Comparison of ENCODE assay signal across 1 cellular context in the genomic region with DNA sequence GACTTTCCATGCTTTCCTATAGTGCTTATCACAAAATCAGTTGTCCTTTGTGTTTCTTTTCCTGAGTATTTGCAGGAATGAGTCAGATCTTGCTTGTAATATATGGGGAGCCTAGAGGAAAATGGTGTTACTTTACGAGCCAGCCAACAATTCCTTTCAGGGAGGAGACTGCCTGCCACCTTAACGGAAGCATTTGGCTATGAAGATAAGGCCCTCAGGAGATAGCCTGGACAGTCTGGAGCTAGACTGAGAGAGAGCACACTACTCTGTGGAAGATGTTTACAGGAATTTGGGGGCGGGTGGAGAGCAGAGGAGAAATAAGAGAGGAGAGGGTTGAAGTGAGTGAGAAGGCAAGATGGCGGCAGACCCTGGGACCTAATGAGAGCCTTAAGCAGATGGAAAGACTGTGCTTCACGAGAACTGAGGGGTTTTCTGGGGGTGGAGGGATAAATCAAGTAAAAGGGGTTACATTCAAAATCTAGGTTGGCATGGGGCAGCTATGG.
TF ChIP-seq lines count a peak whose summit lies in the region.

No MANE protein-coding gene starts in this region.

TF ChIP-seq in K562, 482 proteins besides CTCF, POLR2A, EP300 and RAD21 (continued from another document and continues in another):
- no peak for TF ChIP-seq SIN3B (IDR thresholded peaks at IDR 0.05; ENCODE audit: low read depth)
- TF ChIP-seq NCOA6 (IDR thresholded peaks at IDR 0.05) = no peak
- TF ChIP-seq BHLHE40 (IDR thresholded peaks at IDR 0.05; ENCODE audit: low read length) = peak; percentile 30; the same call in 1 of the 2 replicates
- TF ChIP-seq TCF3 (CRISPR knock-in tag; IDR thresholded peaks at IDR 0.05) = peak; percentile 92
- peak; percentile 86 for TF ChIP-seq CBFA2T2 (conservative IDR thresholded peaks at IDR 0.05)
- no peak for TF ChIP-seq NEUROD1 (IDR thresholded peaks at IDR 0.05; ENCODE audit: borderline replicate concordance, low read depth, low read length, partially characterized antibody)
- no peak for TF ChIP-seq GTF2A2 (tag; IDR thresholded peaks at IDR 0.05)
- TF ChIP-seq SAFB2 (IDR thresholded peaks at IDR 0.05; ENCODE audit: borderline replicate concordance, low read depth, low read length, severe bottlenecking) = no peak
- no peak for TF ChIP-seq PRPF4 (IDR thresholded peaks at IDR 0.05; ENCODE audit: insufficient read depth, low read depth, low read length, poor library complexity, severe bottlenecking)
- TF ChIP-seq, protein P1, sequence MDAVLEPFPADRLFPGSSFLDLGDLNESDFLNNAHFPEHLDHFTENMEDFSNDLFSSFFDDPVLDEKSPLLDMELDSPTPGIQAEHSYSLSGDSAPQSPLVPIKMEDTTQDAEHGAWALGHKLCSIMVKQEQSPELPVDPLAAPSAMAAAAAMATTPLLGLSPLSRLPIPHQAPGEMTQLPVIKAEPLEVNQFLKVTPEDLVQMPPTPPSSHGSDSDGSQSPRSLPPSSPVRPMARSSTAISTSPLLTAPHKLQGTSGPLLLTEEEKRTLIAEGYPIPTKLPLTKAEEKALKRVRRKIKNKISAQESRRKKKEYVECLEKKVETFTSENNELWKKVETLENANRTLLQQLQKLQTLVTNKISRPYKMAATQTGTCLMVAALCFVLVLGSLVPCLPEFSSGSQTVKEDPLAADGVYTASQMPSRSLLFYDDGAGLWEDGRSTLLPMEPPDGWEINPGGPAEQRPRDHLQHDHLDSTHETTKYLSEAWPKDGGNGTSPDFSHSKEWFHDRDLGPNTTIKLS (IDR thresholded peaks at IDR 0.05; ENCODE audit: borderline replicate concordance, low read depth) = peak; percentile 58; the same call in 1 of the 2 replicates
- no peak for TF ChIP-seq RBM22 (IDR thresholded peaks at IDR 0.05; ENCODE audit: low read depth, low read length, poor library complexity, severe bottlenecking)
- peak; percentile 48; the same call in 1 of the 2 replicates for TF ChIP-seq CXXC5 (CRISPR knock-in tag; IDR thresholded peaks at IDR 0.05)
- TF ChIP-seq SMAD4 (CRISPR knock-in tag; conservative IDR thresholded peaks at IDR 0.05) = peak; percentile 95
- no peak for TF ChIP-seq ZNF436 (CRISPR knock-in tag; IDR thresholded peaks at IDR 0.05)
- TF ChIP-seq TAL1 (IDR thresholded peaks at IDR 0.05) = peak; percentile 86
- TF ChIP-seq, protein P2, sequence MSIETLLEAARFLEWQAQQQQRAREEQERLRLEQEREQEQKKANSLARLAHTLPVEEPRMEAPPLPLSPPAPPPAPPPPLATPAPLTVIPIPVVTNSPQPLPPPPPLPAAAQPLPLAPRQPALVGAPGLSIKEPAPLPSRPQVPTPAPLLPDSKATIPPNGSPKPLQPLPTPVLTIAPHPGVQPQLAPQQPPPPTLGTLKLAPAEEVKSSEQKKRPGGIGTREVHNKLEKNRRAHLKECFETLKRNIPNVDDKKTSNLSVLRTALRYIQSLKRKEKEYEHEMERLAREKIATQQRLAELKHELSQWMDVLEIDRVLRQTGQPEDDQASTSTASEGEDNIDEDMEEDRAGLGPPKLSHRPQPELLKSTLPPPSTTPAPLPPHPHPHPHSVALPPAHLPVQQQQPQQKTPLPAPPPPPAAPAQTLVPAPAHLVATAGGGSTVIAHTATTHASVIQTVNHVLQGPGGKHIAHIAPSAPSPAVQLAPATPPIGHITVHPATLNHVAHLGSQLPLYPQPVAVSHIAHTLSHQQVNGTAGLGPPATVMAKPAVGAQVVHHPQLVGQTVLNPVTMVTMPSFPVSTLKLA (conservative IDR thresholded peaks at IDR 0.05) = peak; percentile 29 to 67; a peak in 2 of 4 replicates
- TF ChIP-seq, protein P3, sequence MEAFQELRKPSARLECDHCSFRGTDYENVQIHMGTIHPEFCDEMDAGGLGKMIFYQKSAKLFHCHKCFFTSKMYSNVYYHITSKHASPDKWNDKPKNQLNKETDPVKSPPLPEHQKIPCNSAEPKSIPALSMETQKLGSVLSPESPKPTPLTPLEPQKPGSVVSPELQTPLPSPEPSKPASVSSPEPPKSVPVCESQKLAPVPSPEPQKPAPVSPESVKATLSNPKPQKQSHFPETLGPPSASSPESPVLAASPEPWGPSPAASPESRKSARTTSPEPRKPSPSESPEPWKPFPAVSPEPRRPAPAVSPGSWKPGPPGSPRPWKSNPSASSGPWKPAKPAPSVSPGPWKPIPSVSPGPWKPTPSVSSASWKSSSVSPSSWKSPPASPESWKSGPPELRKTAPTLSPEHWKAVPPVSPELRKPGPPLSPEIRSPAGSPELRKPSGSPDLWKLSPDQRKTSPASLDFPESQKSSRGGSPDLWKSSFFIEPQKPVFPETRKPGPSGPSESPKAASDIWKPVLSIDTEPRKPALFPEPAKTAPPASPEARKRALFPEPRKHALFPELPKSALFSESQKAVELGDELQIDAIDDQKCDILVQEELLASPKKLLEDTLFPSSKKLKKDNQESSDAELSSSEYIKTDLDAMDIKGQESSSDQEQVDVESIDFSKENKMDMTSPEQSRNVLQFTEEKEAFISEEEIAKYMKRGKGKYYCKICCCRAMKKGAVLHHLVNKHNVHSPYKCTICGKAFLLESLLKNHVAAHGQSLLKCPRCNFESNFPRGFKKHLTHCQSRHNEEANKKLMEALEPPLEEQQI (IDR thresholded peaks at IDR 0.05) = peak; percentile 86
- TF ChIP-seq FOXK2 (conservative IDR thresholded peaks at IDR 0.05 in 1 of 2, IDR thresholded peaks at IDR 0.05 in 1 of 2; ENCODE audit: low read depth in 2 of 2) = peak; percentile 93 to 94
- TF ChIP-seq, protein P4, sequence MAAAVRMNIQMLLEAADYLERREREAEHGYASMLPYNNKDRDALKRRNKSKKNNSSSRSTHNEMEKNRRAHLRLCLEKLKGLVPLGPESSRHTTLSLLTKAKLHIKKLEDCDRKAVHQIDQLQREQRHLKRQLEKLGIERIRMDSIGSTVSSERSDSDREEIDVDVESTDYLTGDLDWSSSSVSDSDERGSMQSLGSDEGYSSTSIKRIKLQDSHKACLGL (CRISPR knock-in tag; IDR thresholded peaks at IDR 0.05; ENCODE audit: borderline replicate concordance, poor library complexity, severe bottlenecking) = no peak
- no peak for TF ChIP-seq GTF2F1 (IDR thresholded peaks at IDR 0.05; ENCODE audit: low read depth, low read length)
- TF ChIP-seq ZNF695 (CRISPR knock-in tag; IDR thresholded peaks at IDR 0.05) = no peak
- TF ChIP-seq YY1 (IDR thresholded peaks at IDR 0.05; ENCODE audit: borderline replicate concordance in 1 of 3, control insufficient read depth in 1 of 3, extremely low read depth in 1 of 3, insufficient read depth in 3 of 3, insufficient read length in 1 of 3, insufficient replicate concordance in 2 of 3, low read depth in 1 of 3, low read length in 2 of 3) = peak; percentile 63 to 92 (median 68)
- TF ChIP-seq ZFX (CRISPR knock-in tag; IDR thresholded peaks at IDR 0.05) = no peak
- no peak for TF ChIP-seq TSC22D4 (tag; IDR thresholded peaks at IDR 0.05)
- no peak for TF ChIP-seq MYBL2 (IDR thresholded peaks at IDR 0.05; ENCODE audit: low read depth)
- no peak for TF ChIP-seq MYBL2 (CRISPR knock-in tag; IDR thresholded peaks at IDR 0.05; ENCODE audit: borderline replicate concordance)
- TF ChIP-seq TEAD4 (IDR thresholded peaks at IDR 0.05; ENCODE audit: low read length) = peak; percentile 90
- no peak for TF ChIP-seq TEAD4 (CRISPR knock-in tag; IDR thresholded peaks at IDR 0.05; ENCODE audit: borderline replicate concordance)
- TF ChIP-seq, protein P5, sequence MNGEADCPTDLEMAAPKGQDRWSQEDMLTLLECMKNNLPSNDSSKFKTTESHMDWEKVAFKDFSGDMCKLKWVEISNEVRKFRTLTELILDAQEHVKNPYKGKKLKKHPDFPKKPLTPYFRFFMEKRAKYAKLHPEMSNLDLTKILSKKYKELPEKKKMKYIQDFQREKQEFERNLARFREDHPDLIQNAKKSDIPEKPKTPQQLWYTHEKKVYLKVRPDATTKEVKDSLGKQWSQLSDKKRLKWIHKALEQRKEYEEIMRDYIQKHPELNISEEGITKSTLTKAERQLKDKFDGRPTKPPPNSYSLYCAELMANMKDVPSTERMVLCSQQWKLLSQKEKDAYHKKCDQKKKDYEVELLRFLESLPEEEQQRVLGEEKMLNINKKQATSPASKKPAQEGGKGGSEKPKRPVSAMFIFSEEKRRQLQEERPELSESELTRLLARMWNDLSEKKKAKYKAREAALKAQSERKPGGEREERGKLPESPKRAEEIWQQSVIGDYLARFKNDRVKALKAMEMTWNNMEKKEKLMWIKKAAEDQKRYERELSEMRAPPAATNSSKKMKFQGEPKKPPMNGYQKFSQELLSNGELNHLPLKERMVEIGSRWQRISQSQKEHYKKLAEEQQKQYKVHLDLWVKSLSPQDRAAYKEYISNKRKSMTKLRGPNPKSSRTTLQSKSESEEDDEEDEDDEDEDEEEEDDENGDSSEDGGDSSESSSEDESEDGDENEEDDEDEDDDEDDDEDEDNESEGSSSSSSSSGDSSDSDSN (IDR thresholded peaks at IDR 0.05; ENCODE audit: borderline replicate concordance in 1 of 2, low read depth in 2 of 2, low read length in 2 of 2) = peak in 1 of 2 experiments; percentile 95; a peak in 2 of 4 replicates
- TF ChIP-seq SAP30 (IDR thresholded peaks at IDR 0.05; ENCODE audit: borderline replicate concordance, insufficient read depth, low read depth, low read length, poor library complexity, severe bottlenecking) = no peak
- no peak for TF ChIP-seq CCNT2 (IDR thresholded peaks at IDR 0.05; ENCODE audit: borderline replicate concordance, extremely low read depth, insufficient read length, low read depth, low read length)
- TF ChIP-seq, protein P6, sequence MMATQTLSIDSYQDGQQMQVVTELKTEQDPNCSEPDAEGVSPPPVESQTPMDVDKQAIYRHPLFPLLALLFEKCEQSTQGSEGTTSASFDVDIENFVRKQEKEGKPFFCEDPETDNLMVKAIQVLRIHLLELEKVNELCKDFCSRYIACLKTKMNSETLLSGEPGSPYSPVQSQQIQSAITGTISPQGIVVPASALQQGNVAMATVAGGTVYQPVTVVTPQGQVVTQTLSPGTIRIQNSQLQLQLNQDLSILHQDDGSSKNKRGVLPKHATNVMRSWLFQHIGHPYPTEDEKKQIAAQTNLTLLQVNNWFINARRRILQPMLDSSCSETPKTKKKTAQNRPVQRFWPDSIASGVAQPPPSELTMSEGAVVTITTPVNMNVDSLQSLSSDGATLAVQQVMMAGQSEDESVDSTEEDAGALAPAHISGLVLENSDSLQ (IDR thresholded peaks at IDR 0.05) = peak; percentile 25; the same call in 1 of the 2 replicates
- TF ChIP-seq SMAD2 (IDR thresholded peaks at IDR 0.05; ENCODE audit: low read depth, low read length) = no peak
- TF ChIP-seq CCAR2 (IDR thresholded peaks at IDR 0.05; ENCODE audit: low read depth, low read length) = no peak
- TF ChIP-seq MXI1 (IDR thresholded peaks at IDR 0.05; ENCODE audit: low read depth, low read length) = no peak
- no peak for TF ChIP-seq ZNF311 (CRISPR knock-in tag; IDR thresholded peaks at IDR 0.05)
- peak; percentile 96 for TF ChIP-seq ARID1B (IDR thresholded peaks at IDR 0.05)
- TF ChIP-seq, protein P7, sequence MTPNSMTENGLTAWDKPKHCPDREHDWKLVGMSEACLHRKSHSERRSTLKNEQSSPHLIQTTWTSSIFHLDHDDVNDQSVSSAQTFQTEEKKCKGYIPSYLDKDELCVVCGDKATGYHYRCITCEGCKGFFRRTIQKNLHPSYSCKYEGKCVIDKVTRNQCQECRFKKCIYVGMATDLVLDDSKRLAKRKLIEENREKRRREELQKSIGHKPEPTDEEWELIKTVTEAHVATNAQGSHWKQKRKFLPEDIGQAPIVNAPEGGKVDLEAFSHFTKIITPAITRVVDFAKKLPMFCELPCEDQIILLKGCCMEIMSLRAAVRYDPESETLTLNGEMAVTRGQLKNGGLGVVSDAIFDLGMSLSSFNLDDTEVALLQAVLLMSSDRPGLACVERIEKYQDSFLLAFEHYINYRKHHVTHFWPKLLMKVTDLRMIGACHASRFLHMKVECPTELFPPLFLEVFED (CRISPR knock-in tag; conservative IDR thresholded peaks at IDR 0.05) = peak; percentile 87; the same call in 1 of the 2 replicates
- TF ChIP-seq JUND (IDR thresholded peaks at IDR 0.05; ENCODE audit: borderline replicate concordance, low read depth, low read length) = peak; percentile 65; the same call in 1 of the 2 replicates
- TF ChIP-seq JUND (tag; IDR thresholded peaks at IDR 0.05; ENCODE audit: borderline replicate concordance, low read depth, low read length) = peak; percentile 60; the same call in 2 of the 3 replicates
- peak; percentile 45 to 75; a peak in 3 of 4 replicates for TF ChIP-seq MAZ (CRISPR knock-in tag; conservative IDR thresholded peaks at IDR 0.05 in 1 of 2, IDR thresholded peaks at IDR 0.05 in 1 of 2)
- no peak for TF ChIP-seq ZNF140 (CRISPR knock-in tag; IDR thresholded peaks at IDR 0.05)
- no peak for TF ChIP-seq ZNF644 (tag; IDR thresholded peaks at IDR 0.05; ENCODE audit: low read depth)
- peak; percentile 86 for TF ChIP-seq SOX6 (IDR thresholded peaks at IDR 0.05)
- TF ChIP-seq HDAC2 (IDR thresholded peaks at IDR 0.05) = 0 out of 2 replicates have a peak, but pooled peaks have one; percentile 40
- TF ChIP-seq, protein P8, sequence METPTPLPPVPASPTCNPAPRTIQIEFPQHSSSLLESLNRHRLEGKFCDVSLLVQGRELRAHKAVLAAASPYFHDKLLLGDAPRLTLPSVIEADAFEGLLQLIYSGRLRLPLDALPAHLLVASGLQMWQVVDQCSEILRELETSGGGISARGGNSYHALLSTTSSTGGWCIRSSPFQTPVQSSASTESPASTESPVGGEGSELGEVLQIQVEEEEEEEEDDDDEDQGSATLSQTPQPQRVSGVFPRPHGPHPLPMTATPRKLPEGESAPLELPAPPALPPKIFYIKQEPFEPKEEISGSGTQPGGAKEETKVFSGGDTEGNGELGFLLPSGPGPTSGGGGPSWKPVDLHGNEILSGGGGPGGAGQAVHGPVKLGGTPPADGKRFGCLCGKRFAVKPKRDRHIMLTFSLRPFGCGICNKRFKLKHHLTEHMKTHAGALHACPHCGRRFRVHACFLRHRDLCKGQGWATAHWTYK (CRISPR knock-in tag; IDR thresholded peaks at IDR 0.05) = no peak
- TF ChIP-seq C11orf30 (IDR thresholded peaks at IDR 0.05; ENCODE audit: low read depth) = no peak
- no peak for TF ChIP-seq ZNF354B (CRISPR knock-in tag; IDR thresholded peaks at IDR 0.05)
- TF ChIP-seq TBP (optimal IDR thresholded peaks at IDR 0.05; ENCODE audit: low read depth, low read length) = peak; percentile 61
- TF ChIP-seq, protein P9, sequence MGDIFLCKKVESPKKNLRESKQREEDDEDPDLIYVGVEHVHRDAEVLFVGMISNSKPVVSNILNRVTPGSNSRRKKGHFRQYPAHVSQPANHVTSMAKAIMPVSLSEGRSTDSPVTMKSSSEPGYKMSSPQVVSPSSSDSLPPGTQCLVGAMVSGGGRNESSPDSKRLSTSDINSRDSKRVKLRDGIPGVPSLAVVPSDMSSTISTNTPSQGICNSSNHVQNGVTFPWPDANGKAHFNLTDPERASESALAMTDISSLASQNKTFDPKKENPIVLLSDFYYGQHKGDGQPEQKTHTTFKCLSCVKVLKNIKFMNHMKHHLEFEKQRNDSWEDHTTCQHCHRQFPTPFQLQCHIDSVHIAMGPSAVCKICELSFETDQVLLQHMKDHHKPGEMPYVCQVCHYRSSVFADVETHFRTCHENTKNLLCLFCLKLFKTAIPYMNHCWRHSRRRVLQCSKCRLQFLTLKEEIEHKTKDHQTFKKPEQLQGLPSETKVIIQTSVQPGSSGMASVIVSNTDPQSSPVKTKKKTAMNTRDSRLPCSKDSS (IDR thresholded peaks at IDR 0.05; ENCODE audit: low read depth, partially characterized antibody) = no peak
- TF ChIP-seq ZNF780A (CRISPR knock-in tag; IDR thresholded peaks at IDR 0.05) = no peak
